In the genomic region with DNA sequence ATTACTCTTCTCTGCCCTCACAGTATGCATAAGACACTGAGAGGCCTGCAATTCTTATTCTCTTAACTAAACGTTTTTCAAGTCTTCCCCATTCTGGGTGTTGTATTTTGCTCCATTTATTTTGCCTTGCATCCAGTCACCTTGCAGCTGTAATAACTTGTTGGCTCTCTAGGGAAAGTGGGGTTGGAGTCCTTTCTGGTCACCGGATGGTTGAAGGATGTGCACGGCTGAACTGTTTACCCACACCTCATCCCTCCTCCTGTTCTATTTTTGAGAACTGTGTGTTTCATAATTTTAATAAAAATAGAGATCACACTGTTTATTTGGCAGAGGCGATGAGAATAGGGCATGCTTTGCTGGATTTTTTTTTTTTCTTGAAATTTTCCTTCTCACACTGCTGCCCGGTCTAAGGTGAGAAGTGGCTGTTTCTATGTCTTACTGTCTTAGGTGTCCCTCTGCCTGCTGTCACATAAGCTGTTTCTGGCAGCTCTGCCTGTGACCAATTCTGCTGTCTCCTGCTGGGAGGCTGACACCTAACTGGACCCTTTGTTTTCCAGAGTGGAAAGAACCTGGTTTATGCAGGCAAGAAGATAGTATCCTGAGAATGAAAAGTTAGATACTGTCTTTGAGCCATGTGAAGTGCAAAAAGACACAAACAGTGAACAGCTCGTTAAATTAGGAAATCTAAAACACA, we compare ENCODE assay signal across 12 cellular contexts.
DNase-seq lines count a peak whose midpoint lies in the region; TF ChIP-seq lines count a peak whose summit lies in the region.
"Had no signal": no experiment of that assay in that cellular context is flagged by ENCODE, and none has a peak within 500 bp of the region (broad histone marks: within the 10 kb centered on the region; RNA-seq: fewer than 3 reads in every experiment).

No MANE protein-coding gene starts in this region.

- H3K18ac ChIP-seq in mesendoderm (ENCODE audit: low read length) = no peak overlapping the region

- no peaks in the 10 kb centered on the region for H4K20me1 ChIP-seq in BLaER1

- no peaks in the 10 kb centered on the region for H3K9me3 ChIP-seq in BLaER1
- H3K9me3 ChIP-seq in tibial nerve = no peaks in the 10 kb centered on the region
- H3K9me3 ChIP-seq: Caco-2 had no signal

- H4K8ac ChIP-seq in mesendoderm (ENCODE audit: low read depth, low read length) = no peak overlapping the region

- H3K4me1 ChIP-seq in BLaER1 (peaks cover 22% of the 10 kb centered on the region), mesendoderm (ENCODE audit: control insufficient read depth, low read depth, low read length) (no peaks in the 10 kb centered on the region), tibial nerve (peaks cover 0 to 6% (median 0%) of the 10 kb centered on the region in 4 donors)
- H3K4me1 ChIP-seq: Caco-2 had no signal

- TF ChIP-seq EP300 in tibial nerve (IDR thresholded peaks at IDR 0.05) = peak in 1 of 2 donors; percentile 61

- no peak overlapping the region for H4K5ac ChIP-seq in mesendoderm (ENCODE audit: low read length)

- H3K36me3 ChIP-seq in BLaER1 (no peaks in the 10 kb centered on the region), mesendoderm (ENCODE audit: control insufficient read depth, insufficient read depth, low read length) (no peaks in the 10 kb centered on the region), tibial nerve (no peaks in the 10 kb centered on the region)

- H2BK5ac ChIP-seq in mesendoderm (ENCODE audit: low read length) = no peak overlapping the region

- no peaks in the 10 kb centered on the region for H3K79me1 ChIP-seq in mesendoderm (ENCODE audit: low read length)

- WGBS in mesendoderm (ENCODE audit: extremely low coverage, insufficient coverage, low lambda C conversion rate) = no CpG with 5 or more reads among the region's 6 CpGs
- 44 to 51% methylated on average over 6 of the region's 6 CpGs for WGBS in tibial nerve, 2 donors

- H3K9ac ChIP-seq in BLaER1 (no peak overlapping the region), mesendoderm (ENCODE audit: low read length) (no peak overlapping the region)
- H3K9ac ChIP-seq: GM23248 had no signal

- H2BK120ac ChIP-seq in mesendoderm (ENCODE audit: low read depth, low read length) = no peak overlapping the region

- H3K4me3 ChIP-seq in BLaER1 = no peak overlapping the region
- no peak overlapping the region for H3K4me3 ChIP-seq in mesendoderm (ENCODE audit: low read length)
- H3K4me3 ChIP-seq in tibial nerve = no peak overlapping the region
- H3K4me3 ChIP-seq: GM23248 had no signal

- no peak for TF ChIP-seq POLR2A in tibial nerve (IDR thresholded peaks at IDR 0.05)

- no peak overlapping the region for H2AK5ac ChIP-seq in mesendoderm (ENCODE audit: low read length)

- H3K23ac ChIP-seq in mesendoderm (ENCODE audit: low read length) = no peak overlapping the region

- peak overlapping the region; percentile 22; the same call in 1 of the 2 replicates for H3K27ac ChIP-seq in BLaER1
- H3K27ac ChIP-seq in mesendoderm (ENCODE audit: low read depth, low read length) = no peak overlapping the region
- no peak overlapping the region for H3K27ac ChIP-seq in tibial nerve
- H3K27ac ChIP-seq: C4-2B, GM23248 had no signal

- no peak for TF ChIP-seq CTCF in tibial nerve (IDR thresholded peaks at IDR 0.05)

- H3K56ac ChIP-seq in mesendoderm (ENCODE audit: low read length) = peak overlapping the region; percentile 17

- DNase-seq in ELF-1 (ENCODE audit: low read depth, low spot score) (peak; percentile 13), mesendoderm (peak; percentile 81), tibial nerve (ENCODE audit: low spot score in 2 of 2) (peak; percentile 16 to 46)
- DNase-seq in activated CD8-positive, alpha-beta memory T cell treated with anti-CD3 and anti-CD28 coated beads, Interleukin-2, amount 50 U/mL, for 4 hours = no peak
- DNase-seq in activated effector memory CD4-positive, alpha-beta T cell treated with anti-CD3 and anti-CD28 coated beads, Interleukin-2, amount 50 U/mL, for 16 hours = no peak
- DNase-seq: Caco-2; CD4-positive, alpha-beta T cell; GDM1; GM23248; HCEC 1CT had no signal

- H3K4ac ChIP-seq in mesendoderm (ENCODE audit: low read depth, low read length) = no peak overlapping the region

- peak overlapping the region; percentile 64 for H3K4me2 ChIP-seq in BLaER1
- H3K4me2 ChIP-seq in mesendoderm (ENCODE audit: low read length) = no peak overlapping the region

- H3K79me2 ChIP-seq in mesendoderm (ENCODE audit: control insufficient read depth, insufficient read depth, low read length) = no peaks in the 10 kb centered on the region

- no peaks in the 10 kb centered on the region for H3K27me3 ChIP-seq in BLaER1
- no peaks in the 10 kb centered on the region for H3K27me3 ChIP-seq in mesendoderm (ENCODE audit: insufficient read depth, low read length, poor library complexity)
- no peaks in the 10 kb centered on the region for H3K27me3 ChIP-seq in tibial nerve

- peak overlapping the region; percentile 36 for H2BK15ac ChIP-seq in mesendoderm (replicated peaks; ENCODE audit: low read depth)

Comparison
In these comparisons a context has a peak if more than half of its experiments do, and no peak if none do; other contexts are left out.
1. DNase-seq: peak in ELF-1 (single experiment), mesendoderm (single experiment) and tibial nerve (2 of 2); none in activated CD8-positive, alpha-beta memory T cell treated with anti-CD3 and anti-CD28 coated beads, Interleukin-2, amount 50 U/mL, for 4 hours (single experiment) and activated effector memory CD4-positive, alpha-beta T cell treated with anti-CD3 and anti-CD28 coated beads, Interleukin-2, amount 50 U/mL, for 16 hours (single experiment).